ENCODE assay signal across 8 cellular contexts in genomic region chr13:74132152-74132767, GRCh38. TPM values are rescaled to one million over a fixed set of nuclear protein-coding genes. Genes with fewer than 3 reads are reported as not detected.
DNase-seq lines count a peak whose midpoint lies in the region; ATAC-seq and TF ChIP-seq lines count a peak whose summit lies in the region.

No MANE protein-coding gene starts in this region.

- no peaks in the 10 kb centered on the region for H3K9me3 Mint-ChIP-seq in activated naive CD8-positive, alpha-beta T cell treated with anti-CD3 and anti-CD28 coated beads, Interleukin-2, amount 10 ng/mL, durations not matched to agents 7 days and 5 days
- H3K9me3 Mint-ChIP-seq in immature natural killer cell, result no peaks in the 10 kb centered on the region

- no peak for TF ChIP-seq CTCF in AG04450 (IDR thresholded peaks at IDR 0.05; ENCODE audit: low read depth, low read length)

- no peaks in the 10 kb centered on the region for H3K27me3 ChIP-seq in AG04450 (ENCODE audit: control insufficient read depth, insufficient read depth, low read length)

- in situ Hi-C loops in KBM-7 (cut with MboI; ENCODE audit: low pct_unique_long_range_greater_than_20kb, low sequenced_read_pairs), result no loop called here

- no peak for DNase-seq in AG04450 (ENCODE audit: low read depth, low spot score)
- DNase-seq in Jurkat, Clone E6-1 (ENCODE audit: low read depth, low spot score), result no peak
- DNase-seq in activated naive CD8-positive, alpha-beta T cell treated with anti-CD3 and anti-CD28 coated beads, Interleukin-2, amount 10 ng/mL, durations not matched to agents 7 days and 5 days, result no peak
- peak; percentile 30 to 54 (median 33) for DNase-seq in immature natural killer cell
- peak; percentile 24 for DNase-seq in stimulated activated naive CD4-positive, alpha-beta T cell treated with Interleukin-2 at 50 U/mL for 16 hours (lab: John Stamatoyannopoulos, UW)
- DNase-seq in AG08395 (ENCODE audit: low spot score), result no peak
- DNase-seq in KBM-7, result no peak

- H3K4me3 Mint-ChIP-seq in activated naive CD8-positive, alpha-beta T cell treated with anti-CD3 and anti-CD28 coated beads, Interleukin-2, amount 10 ng/mL, durations not matched to agents 7 days and 5 days, result peak overlapping the region; percentile 98
- H3K4me3 Mint-ChIP-seq in immature natural killer cell, result peak overlapping the region; percentile 94 to 99 (median 98)

- POLR2A ChIA-PET in AG04450 (lab: Yijun Ruan, JAX), result no interaction called here
- POLR2A ChIA-PET in activated naive CD8-positive, alpha-beta T cell treated with anti-CD3 and anti-CD28 coated beads, Interleukin-2, amount 10 ng/mL, durations not matched to agents 7 days and 5 days (lab: Charles Lee), result interaction anchor here (1.1 to 5.7 kb wide), 8 partner anchors 62 to 367 kb away, joined by 3 to 93 read pairs (median 12); no protein-coding TSS in a partner anchor

- no peak for ATAC-seq in activated naive CD8-positive, alpha-beta T cell treated with anti-CD3 and anti-CD28 coated beads, Interleukin-2, amount 10 ng/mL, durations not matched to agents 7 days and 5 days (ENCODE audit: low read depth)
- ATAC-seq in GM21423 (IDR thresholded peaks at IDR 0.05; ENCODE audit: unreplicated experiment), result no peak

- CTCF ChIA-PET in AG04450 (lab: Charles Lee), result interaction anchor here (0.5 to 2.5 kb wide), 3 partner anchors 155 to 390 kb away, joined by 3 to 10 read pairs (median 8); no protein-coding TSS in a partner anchor

- no peaks in the 10 kb centered on the region for H3K27me3 Mint-ChIP-seq in activated naive CD8-positive, alpha-beta T cell treated with anti-CD3 and anti-CD28 coated beads, Interleukin-2, amount 10 ng/mL, durations not matched to agents 7 days and 5 days
- H3K27me3 Mint-ChIP-seq in immature natural killer cell (ENCODE audit: low read depth in 3 of 3), result peaks cover 7 to 14% (median 14%) of the 10 kb centered on the region in 3 donors

- peak overlapping the region; percentile 78 for H3K27ac ChIP-seq in AG04450 (ENCODE audit: low read depth, low read length)

- peaks cover 4% of the 10 kb centered on the region for H3K36me3 Mint-ChIP-seq in activated naive CD8-positive, alpha-beta T cell treated with anti-CD3 and anti-CD28 coated beads, Interleukin-2, amount 10 ng/mL, durations not matched to agents 7 days and 5 days
- no peaks in the 10 kb centered on the region for H3K36me3 Mint-ChIP-seq in immature natural killer cell

- peak overlapping the region; percentile 87 for H3K4me3 ChIP-seq in AG04450 (ENCODE audit: low read depth, low read length)
- H3K4me3 ChIP-seq in Jurkat, Clone E6-1 (ENCODE audit: low read length), result peak overlapping the region; percentile 69

- H3K27ac Mint-ChIP-seq in activated naive CD8-positive, alpha-beta T cell treated with anti-CD3 and anti-CD28 coated beads, Interleukin-2, amount 10 ng/mL, durations not matched to agents 7 days and 5 days, result peak overlapping the region; percentile 100
- H3K27ac Mint-ChIP-seq in immature natural killer cell, result peak overlapping the region; percentile 98 to 99 (median 98)

- peaks cover 35% of the 10 kb centered on the region for H3K4me1 Mint-ChIP-seq in activated naive CD8-positive, alpha-beta T cell treated with anti-CD3 and anti-CD28 coated beads, Interleukin-2, amount 10 ng/mL, durations not matched to agents 7 days and 5 days
- H3K4me1 Mint-ChIP-seq in immature natural killer cell, result peaks cover 49 to 56% of the 10 kb centered on the region in 2 donors

- H3K9me3 ChIP-seq in AG04450 (ENCODE audit: control insufficient read depth, insufficient read depth, low read length), result no peaks in the 10 kb centered on the region

RNA-seq across cellular contexts. Expression of gene KLF12, which starts 1.9 kb away (rescaled TPM):
- polyA plus RNA-seq in AG04450 (2011; rRNA removed) (29.3 and 29.4 TPM in 2 replicates), immature natural killer cell (10 to 100 TPM; 19.6 to 28.1 (median 21.4) TPM)
- 152 and 184 TPM in 2 replicates for polyA minus RNA-seq in AG04450 (2011; rRNA and poly(A)+ RNA removed)
- 8.6 TPM for polyA plus RNA-seq in Jurkat, Clone E6-1 (2012; ENCODE audit: insufficient read depth, insufficient read length)
- 10 to 100 TPM; 43.9 to 50.5 TPM for total RNA-seq in activated naive CD8-positive, alpha-beta T cell treated with anti-CD3 and anti-CD28 coated beads, Interleukin-2, amount 10 ng/mL, durations not matched to agents 7 days and 5 days

Comparison
In these comparisons a context has a peak if more than half of its experiments do, and no peak if none do; other contexts are left out.
1. DNase-seq: peak in immature natural killer cell (3 of 3) and stimulated activated naive CD4-positive, alpha-beta T cell treated with Interleukin-2 at 50 U/mL for 16 hours (single experiment); none in AG04450 (single experiment), Jurkat, Clone E6-1 (single experiment), activated naive CD8-positive, alpha-beta T cell treated with anti-CD3 and anti-CD28 coated beads, Interleukin-2, amount 10 ng/mL, durations not matched to agents 7 days and 5 days (single experiment), AG08395 (single experiment) and KBM-7 (single experiment).